1 cellular context compared by ENCODE assay signal in genomic region chr20:51034461-51034860, GRCh38.
TF ChIP-seq lines count a peak whose summit lies in the region.

No MANE protein-coding gene starts in this region.

TF ChIP-seq in H1, 55 proteins besides CTCF, POLR2A, EP300 and RAD21:
- no peak for TF ChIP-seq FOSL1 (IDR thresholded peaks at IDR 0.05; ENCODE audit: insufficient read depth, low read depth, low read length)
- no peak for TF ChIP-seq ASH2L (IDR thresholded peaks at IDR 0.05; ENCODE audit: low read length)
